In genomic region chr13:36115306-36115705, GRCh38 we compare ENCODE assay signal across 15 cellular contexts. TPM values are rescaled to one million over a fixed set of nuclear protein-coding genes. Genes with fewer than 3 reads are reported as not detected.
DNase-seq lines count a peak whose midpoint lies in the region; ATAC-seq and TF ChIP-seq lines count a peak whose summit lies in the region.
"Had no signal": no experiment of that assay in that cellular context is flagged by ENCODE, and none has a peak within 500 bp of the region (broad histone marks: within the 10 kb centered on the region; RNA-seq: fewer than 3 reads in every experiment).

No MANE protein-coding gene starts in this region.

- peak overlapping the region in 3 of 5 experiments; percentile 33 to 54 (median 39) for H3K27ac Mint-ChIP-seq in brain
- H3K27ac Mint-ChIP-seq: CD4-positive, CD25-positive, alpha-beta regulatory T cell; CD8-positive, alpha-beta T cell; HFFc6 had no signal

- no peak for TF ChIP-seq CTCF in brain (conservative IDR thresholded peaks at IDR 0.05)

- peaks cover 60% of the 10 kb centered on the region for H3K4me1 Mint-ChIP-seq in brain
- H3K4me1 Mint-ChIP-seq: CD4-positive, CD25-positive, alpha-beta regulatory T cell had no signal

- H3K4me3 Mint-ChIP-seq in brain, result no peak overlapping the region
- H3K4me3 Mint-ChIP-seq: CD4-positive, CD25-positive, alpha-beta regulatory T cell; CD8-positive, alpha-beta T cell; HFFc6 had no signal

- no peak for ATAC-seq in HG03097 (IDR thresholded peaks at IDR 0.05; ENCODE audit: low FRiP score, unreplicated experiment)
- ATAC-seq: CD8-positive, alpha-beta T cell had no signal

- H3K27me3 Mint-ChIP-seq in brain, result peaks cover 7% of the 10 kb centered on the region
- H3K27me3 Mint-ChIP-seq: CD4-positive, CD25-positive, alpha-beta regulatory T cell had no signal

- peak; percentile 70 for DNase-seq in DMS53 (lab: John Stamatoyannopoulos, UW)
- peak; percentile 20 for DNase-seq in DMS79 (lab: John Stamatoyannopoulos, UW)
- DNase-seq in HUDEP-2 (lab: John Stamatoyannopoulos, UW; ENCODE audit: unreplicated experiment in 76 of 76), result no peak
- no peak for DNase-seq in GM03348 (ENCODE audit: low spot score)
- DNase-seq: C1 segment of cervical spinal cord; Caco-2; CD4-positive, CD25-positive, alpha-beta regulatory T cell; CD8-positive, alpha-beta T cell; DMS153; EL; GDM1; GOT3; HFFc6 had no signal

- peaks cover 0 to 18% (median 2%) of the 10 kb centered on the region in 5 experiments for H3K9me3 Mint-ChIP-seq in brain
- H3K9me3 Mint-ChIP-seq: CD8-positive, alpha-beta T cell had no signal

- peaks cover 89% of the 10 kb centered on the region for H3K36me3 Mint-ChIP-seq in brain
- H3K36me3 Mint-ChIP-seq: CD4-positive, CD25-positive, alpha-beta regulatory T cell; CD8-positive, alpha-beta T cell had no signal

RNA-seq across cellular contexts. Expression of gene DCLK1, which starts 15.9 kb away (rescaled TPM):
- 12.6 TPM for polyA plus RNA-seq in brain (ENCODE audit: insufficient read depth, low read depth, low replicate concordance)
- polyA plus RNA-seq: CD4-positive, CD25-positive, alpha-beta regulatory T cell had no signal

Comparison
In these comparisons a context has a peak if more than half of its experiments do, and no peak if none do; other contexts are left out.
1. DNase-seq: peak in DMS53 (single experiment) and DMS79 (single experiment); none in HUDEP-2 (0 of 76) and GM03348 (single experiment).